24 cellular contexts compared by ENCODE assay signal in the genomic region with DNA sequence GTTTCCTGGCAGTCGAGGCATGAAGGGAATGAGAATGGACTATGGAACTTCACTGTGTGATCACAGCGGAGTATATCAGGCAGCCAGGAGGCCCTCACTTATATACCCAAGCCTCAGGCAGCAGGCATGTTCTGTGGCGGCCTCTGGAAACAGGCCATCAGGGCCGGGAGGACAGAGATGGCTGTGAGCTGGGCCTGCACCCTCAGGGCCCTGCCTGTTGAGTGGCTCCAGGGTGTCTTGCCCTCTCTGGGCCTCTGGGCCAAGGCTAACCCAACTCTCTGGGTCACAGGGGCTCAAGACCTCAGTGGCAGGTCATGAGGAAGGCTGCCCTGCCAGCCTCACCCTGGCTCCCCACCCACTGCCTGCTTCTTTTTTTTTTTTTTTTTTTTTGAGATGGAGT.
"Had no signal": no experiment of that assay in that cellular context is flagged by ENCODE, and none has a peak within 500 bp of the region (broad histone marks: within the 10 kb centered on the region; RNA-seq: fewer than 3 reads in every experiment).

No MANE protein-coding gene starts in this region.

- ATAC-seq: heart left ventricle; naive thymus-derived CD4-positive, alpha-beta T cell; stimulated activated effector memory CD8-positive, alpha-beta T cell treated with anti-CD3 and anti-CD28 coated beads, Interleukin-12 subunit alpha, Interleukin-12 subunit beta, amount 100 ng/mL, for 72 hours; stimulated activated naive CD8-positive, alpha-beta T cell treated with anti-CD3 and anti-CD28 coated beads, Interleukin-15, Interleukin-2, amounts not matched to agents 100 U/mL and 50 U/mL, for 24 hours had no signal

- DNase-seq: dermis blood vessel endothelial cell; effector CD4-positive, alpha-beta T cell; endodermal cell; hippocampal formation; kidney glomerular epithelial cell; mesendoderm; naive thymus-derived CD4-positive, alpha-beta T cell; nephron progenitor cell; posterior cingulate gyrus; small intestine; stimulated activated CD4-positive, alpha-beta T cell treated with anti-CD3 and anti-CD28 coated beads, Interleukin-12 subunit alpha, Interleukin-12 subunit beta, amount 100 ng/mL, for 4 hours; stimulated activated CD8-positive, alpha-beta memory T cell treated with anti-CD3 and anti-CD28 coated beads, Interleukin-4, amount 100 ng/mL, for 48 hours; stimulated activated naive CD8-positive, alpha-beta T cell treated with anti-CD3 and anti-CD28 coated beads, Interleukin-15, Interleukin-2, amounts not matched to agents 100 U/mL and 50 U/mL, for 24 hours; thyroid gland; upper lobe of left lung; uterus had no signal

- H3K4me3 ChIP-seq: heart left ventricle, suprapubic skin, thyroid gland, upper lobe of left lung, uterus had no signal

- FAIRE-seq: colon, endothelial cell of umbilical vein, frontal cortex, islet of Langerhans, small intestine had no signal

- H3K9me3 ChIP-seq: neutrophil, suprapubic skin, thyroid gland, upper lobe of left lung, uterus had no signal

- H3K27me3 ChIP-seq: heart left ventricle, suprapubic skin, thyroid gland, upper lobe of left lung, uterus had no signal

- H3K36me3 ChIP-seq: heart left ventricle, neutrophil, suprapubic skin, thyroid gland, upper lobe of left lung, uterus had no signal

- H3K27ac ChIP-seq: heart left ventricle, neutrophil, suprapubic skin, thyroid gland, upper lobe of left lung, uterus had no signal

- H3K4me1 ChIP-seq: thyroid gland, uterus had no signal
